ENCODE assay signal across 24 cellular contexts in genomic region chr1:115658646-115659045, GRCh38.
"Had no signal": no experiment of that assay in that cellular context is flagged by ENCODE, and none has a peak within 500 bp of the region (broad histone marks: within the 10 kb centered on the region; RNA-seq: fewer than 3 reads in every experiment).

No MANE protein-coding gene starts in this region.

- DNase-seq: dermis blood vessel endothelial cell; dorsolateral prefrontal cortex; effector CD4-positive, alpha-beta T cell; effector memory CD4-positive, alpha-beta T cell; erythroblast; esophagus squamous epithelium; foreskin fibroblast; foreskin melanocyte; gastrocnemius medialis; glutamatergic neuron; head of caudate nucleus; heart right ventricle; hippocampal formation; left cardiac atrium; left lung; left ventricle myocardium superior; lower lobe of right lung; mesenchymal stem cell; midbrain; naive thymus-derived CD4-positive, alpha-beta T cell; natural killer cell had no signal

- H3K27me3 ChIP-seq: dorsolateral prefrontal cortex, esophagus squamous epithelium, gastrocnemius medialis, heart right ventricle, left lung had no signal

- H3K36me3 Mint-ChIP-seq: natural killer cell had no signal

- H3K9me3 ChIP-seq: esophagus squamous epithelium, gastrocnemius medialis, heart right ventricle, left lung, lower lobe of right lung had no signal

- ATAC-seq: esophagus mucosa; gastrocnemius medialis; heart right ventricle; left cardiac atrium; left lung; left ventricle myocardium superior; lower lobe of right lung; naive thymus-derived CD4-positive, alpha-beta T cell; natural killer cell had no signal

- H3K4me3 Mint-ChIP-seq: naive thymus-derived CD4-positive, alpha-beta T cell; natural killer cell had no signal

- H3K27ac Mint-ChIP-seq: naive thymus-derived CD4-positive, alpha-beta T cell had no signal

- H3K27ac ChIP-seq: coronary artery, dorsolateral prefrontal cortex, epithelial cell of prostate, esophagus squamous epithelium, gastrocnemius medialis, heart right ventricle, left lung, lower lobe of right lung had no signal

- H3K9me3 Mint-ChIP-seq: naive thymus-derived CD4-positive, alpha-beta T cell; natural killer cell had no signal

- H3K4me3 ChIP-seq: coronary artery, dorsolateral prefrontal cortex, esophagus squamous epithelium, gastrocnemius medialis, heart right ventricle, left lung, lower lobe of right lung had no signal
